Comparison of ENCODE assay signal across 39 cellular contexts in genomic region chr10:123087786-123088185, GRCh38. TPM values are rescaled to one million over a fixed set of nuclear protein-coding genes. Genes with fewer than 3 reads are reported as not detected.
"Had no signal": no experiment of that assay in that cellular context is flagged by ENCODE, and none has a peak within 500 bp of the region (broad histone marks: within the 10 kb centered on the region; RNA-seq: fewer than 3 reads in every experiment).

No MANE protein-coding gene starts in this region.

- H3K36me3 ChIP-seq: adrenal gland, ascending aorta, brain microvascular endothelial cell, breast epithelium, cardiac muscle cell had no signal

- DNase-seq: activated effector memory CD4-positive, alpha-beta T cell treated with anti-CD3 and anti-CD28 coated beads, Interleukin-2, amount 50 U/mL, for 16 hours; activated effector memory CD4-positive, alpha-beta T cell treated with Interleukin-2 at 50 U/mL for 16 hours; activated gamma-delta T cell; activated gamma-delta T cell treated with Interleukin-2 at 50 U/mL for 16 hours; activated naive CD4-positive, alpha-beta T cell; activated naive CD4-positive, alpha-beta T cell treated with anti-CD3 and anti-CD28 coated beads for 36 hours; activated naive CD4-positive, alpha-beta T cell treated with anti-CD3 and anti-CD28 coated beads, Interleukin-2, amount 10 ng/mL, durations not matched to agents 7 days and 5 days; activated naive CD4-positive, alpha-beta T cell treated with anti-CD3 and anti-CD28 coated beads, Interleukin-2, amount 50 U/mL, for 16 hours; activated naive CD4-positive, alpha-beta T cell treated with Interleukin-2 at 50 U/mL for 16 hours; activated naive CD8-positive, alpha-beta T cell treated with anti-CD3 and anti-CD28 coated beads for 36 hours; activated naive CD8-positive, alpha-beta T cell treated with anti-CD3 and anti-CD28 coated beads, Interleukin-2, amount 10 ng/mL, durations not matched to agents 7 days and 5 days; activated naive CD8-positive, alpha-beta T cell treated with anti-CD3 and anti-CD28 coated beads, Interleukin-2, amount 50 U/mL, for 24 hours; activated T-cell treated with anti-CD3 and anti-CD28 coated beads, Interleukin-2, amount 50 U/mL, for 1 hour; activated T-cell treated with anti-CD3 and anti-CD28 coated beads, Interleukin-2, amount 50 U/mL, for 24 hours; activated T-cell treated with anti-CD3 and anti-CD28 coated beads, Interleukin-2, amount 50 U/mL, for 4 hours; activated T-cell treated with anti-CD3 and anti-CD28 coated beads, Interleukin-2, amount 50 U/mL, for 48 hours; activated T-cell treated with anti-CD3 and anti-CD28 coated beads, Interleukin-2, amount 50 U/mL, for 72 hours; adrenal gland; amniotic stem cell; amygdala; anterior cingulate cortex; aorta; body of pancreas; brain microvascular endothelial cell; caudate nucleus; central memory CD4-positive, alpha-beta T cell; cerebellar nuclear complex had no signal

- H3K27ac ChIP-seq: adrenal gland, ascending aorta, body of pancreas, brain microvascular endothelial cell, breast epithelium, cardiac muscle cell had no signal

- H3K4me3 ChIP-seq: adrenal gland, ascending aorta, body of pancreas, breast epithelium, cardiac muscle cell had no signal

- H3K27me3 ChIP-seq: adrenal gland, ascending aorta, body of pancreas, brain microvascular endothelial cell, cardiac muscle cell had no signal

- H3K4me1 ChIP-seq: adrenal gland, ascending aorta, body of pancreas, breast epithelium had no signal

- ATAC-seq: activated naive CD4-positive, alpha-beta T cell treated with anti-CD3 and anti-CD28 coated beads, Interleukin-2, amount 50 U/mL, for 72 hours; activated naive CD8-positive, alpha-beta T cell treated with anti-CD3 and anti-CD28 coated beads, Interleukin-2, amount 50 U/mL, for 24 hours; activated T-cell treated with anti-CD3 and anti-CD28 coated beads, Interleukin-2, amount 50 U/mL, for 4 hours; activated T-cell treated with anti-CD3 and anti-CD28 coated beads, Interleukin-2, amount 50 U/mL, for 72 hours; activated T-helper 17 cell treated with anti-CD3 and anti-CD28 coated beads, Interleukin-2, amount 50 U/mL, for 72 hours; body of pancreas had no signal

- H3K9me3 ChIP-seq: adrenal gland, ascending aorta, body of pancreas, breast epithelium had no signal

RNA-seq across cellular contexts. Expression of gene HMX3, which starts 48.0 kb away (rescaled TPM):
- total RNA-seq: activated naive CD8-positive, alpha-beta T cell treated with anti-CD3 and anti-CD28 coated beads, Interleukin-2, amount 10 ng/mL, durations not matched to agents 7 days and 5 days; activated T-helper 1 cell treated with anti-CD3 and anti-CD28 coated beads, Interleukin-12 subunit alpha, Interleukin-12 subunit beta, Interleukin-2, Interleukin-4 antibody, amounts not matched to agents 30 ng/mL and 10 ng/mL and 1 ng/mL, durations not matched to agents 14 hours and 24 hours and 36 hours; activated T-helper 2 cell treated with anti-CD3 and anti-CD28 coated beads, Interferon-gamma antibody, Interleukin-2, Interleukin-4, amounts not matched to agents 10 μg/mL and 5 μg/mL and 100 μg/mL, durations not matched to agents 14 hours and 24 hours and 36 hours; aorta; ascending aorta; astrocyte; body of pancreas; breast epithelium; bronchial epithelial cell; cardiac muscle cell; cardiac septum; cerebellum; chondrocyte had no signal
- polyA plus RNA-seq: adrenal gland, aorta, cardiac muscle cell had no signal
